ENCODE assay signal across 1 cellular context in the genomic region with DNA sequence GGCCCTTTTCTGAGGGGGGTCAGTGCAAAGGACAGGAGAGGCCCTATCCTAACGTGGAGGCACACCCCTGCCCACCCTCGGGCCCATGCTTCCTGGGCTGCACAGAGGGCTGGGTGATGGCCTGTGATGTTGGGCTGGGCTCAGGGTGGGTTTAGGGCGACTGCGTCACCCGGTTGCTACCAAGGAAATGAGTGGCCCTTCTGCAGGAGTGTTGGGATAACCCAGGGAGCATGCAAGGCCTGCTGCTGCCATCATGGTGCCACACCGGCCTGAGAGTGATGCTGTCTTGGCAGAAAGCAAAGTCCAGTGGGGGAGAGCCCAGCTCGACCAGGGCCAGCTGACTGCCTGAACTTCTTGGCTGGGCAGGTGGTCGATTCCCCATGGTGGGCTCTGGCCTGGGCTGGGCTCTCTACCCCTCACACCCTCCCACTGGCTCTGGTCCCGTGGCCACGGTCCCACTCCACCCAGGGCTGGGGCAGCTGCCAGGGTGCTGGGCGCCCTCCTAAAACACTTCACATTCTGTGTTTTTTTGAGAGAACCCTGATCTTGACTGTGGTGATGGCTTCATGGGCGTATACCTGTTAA.
TF ChIP-seq lines count a peak whose summit lies in the region.

No MANE protein-coding gene starts in this region.

TF ChIP-seq in HepG2, 621 proteins besides CTCF, POLR2A, EP300 and RAD21:
- TF ChIP-seq, protein P1, sequence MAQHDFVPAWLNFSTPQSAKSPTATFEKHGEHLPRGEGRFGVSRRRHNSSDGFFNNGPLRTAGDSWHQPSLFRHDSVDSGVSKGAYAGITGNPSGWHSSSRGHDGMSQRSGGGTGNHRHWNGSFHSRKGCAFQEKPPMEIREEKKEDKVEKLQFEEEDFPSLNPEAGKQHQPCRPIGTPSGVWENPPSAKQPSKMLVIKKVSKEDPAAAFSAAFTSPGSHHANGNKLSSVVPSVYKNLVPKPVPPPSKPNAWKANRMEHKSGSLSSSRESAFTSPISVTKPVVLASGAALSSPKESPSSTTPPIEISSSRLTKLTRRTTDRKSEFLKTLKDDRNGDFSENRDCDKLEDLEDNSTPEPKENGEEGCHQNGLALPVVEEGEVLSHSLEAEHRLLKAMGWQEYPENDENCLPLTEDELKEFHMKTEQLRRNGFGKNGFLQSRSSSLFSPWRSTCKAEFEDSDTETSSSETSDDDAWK (CRISPR knock-in tag; IDR thresholded peaks at IDR 0.05), result no peak
- TF ChIP-seq REPIN1 (CRISPR knock-in tag; IDR thresholded peaks at IDR 0.05; ENCODE audit: borderline replicate concordance, low read depth), result no peak
- no peak for TF ChIP-seq TBX2 (CRISPR knock-in tag; IDR thresholded peaks at IDR 0.05; ENCODE audit: borderline replicate concordance)
- no peak for TF ChIP-seq ZNF549 (CRISPR knock-in tag; IDR thresholded peaks at IDR 0.05)
- TF ChIP-seq ZBTB7A (CRISPR knock-in tag; IDR thresholded peaks at IDR 0.05), result no peak
- no peak for TF ChIP-seq RFX1 (IDR thresholded peaks at IDR 0.05)
- TF ChIP-seq ZKSCAN8 (CRISPR knock-in tag; IDR thresholded peaks at IDR 0.05; ENCODE audit: borderline replicate concordance), result no peak
- TF ChIP-seq, protein P2, sequence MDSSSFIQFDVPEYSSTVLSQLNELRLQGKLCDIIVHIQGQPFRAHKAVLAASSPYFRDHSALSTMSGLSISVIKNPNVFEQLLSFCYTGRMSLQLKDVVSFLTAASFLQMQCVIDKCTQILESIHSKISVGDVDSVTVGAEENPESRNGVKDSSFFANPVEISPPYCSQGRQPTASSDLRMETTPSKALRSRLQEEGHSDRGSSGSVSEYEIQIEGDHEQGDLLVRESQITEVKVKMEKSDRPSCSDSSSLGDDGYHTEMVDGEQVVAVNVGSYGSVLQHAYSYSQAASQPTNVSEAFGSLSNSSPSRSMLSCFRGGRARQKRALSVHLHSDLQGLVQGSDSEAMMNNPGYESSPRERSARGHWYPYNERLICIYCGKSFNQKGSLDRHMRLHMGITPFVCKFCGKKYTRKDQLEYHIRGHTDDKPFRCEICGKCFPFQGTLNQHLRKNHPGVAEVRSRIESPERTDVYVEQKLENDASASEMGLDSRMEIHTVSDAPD (CRISPR knock-in tag; IDR thresholded peaks at IDR 0.05), result no peak
- no peak for TF ChIP-seq ZC3H13 (CRISPR knock-in tag; IDR thresholded peaks at IDR 0.05)
- TF ChIP-seq ZNF577 (CRISPR knock-in tag; IDR thresholded peaks at IDR 0.05; ENCODE audit: borderline replicate concordance, low read depth), result no peak
- TF ChIP-seq, protein P3, sequence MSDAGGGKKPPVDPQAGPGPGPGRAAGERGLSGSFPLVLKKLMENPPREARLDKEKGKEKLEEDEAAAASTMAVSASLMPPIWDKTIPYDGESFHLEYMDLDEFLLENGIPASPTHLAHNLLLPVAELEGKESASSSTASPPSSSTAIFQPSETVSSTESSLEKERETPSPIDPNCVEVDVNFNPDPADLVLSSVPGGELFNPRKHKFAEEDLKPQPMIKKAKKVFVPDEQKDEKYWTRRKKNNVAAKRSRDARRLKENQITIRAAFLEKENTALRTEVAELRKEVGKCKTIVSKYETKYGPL (CRISPR knock-in tag; IDR thresholded peaks at IDR 0.05), result no peak
- TF ChIP-seq, protein P4, sequence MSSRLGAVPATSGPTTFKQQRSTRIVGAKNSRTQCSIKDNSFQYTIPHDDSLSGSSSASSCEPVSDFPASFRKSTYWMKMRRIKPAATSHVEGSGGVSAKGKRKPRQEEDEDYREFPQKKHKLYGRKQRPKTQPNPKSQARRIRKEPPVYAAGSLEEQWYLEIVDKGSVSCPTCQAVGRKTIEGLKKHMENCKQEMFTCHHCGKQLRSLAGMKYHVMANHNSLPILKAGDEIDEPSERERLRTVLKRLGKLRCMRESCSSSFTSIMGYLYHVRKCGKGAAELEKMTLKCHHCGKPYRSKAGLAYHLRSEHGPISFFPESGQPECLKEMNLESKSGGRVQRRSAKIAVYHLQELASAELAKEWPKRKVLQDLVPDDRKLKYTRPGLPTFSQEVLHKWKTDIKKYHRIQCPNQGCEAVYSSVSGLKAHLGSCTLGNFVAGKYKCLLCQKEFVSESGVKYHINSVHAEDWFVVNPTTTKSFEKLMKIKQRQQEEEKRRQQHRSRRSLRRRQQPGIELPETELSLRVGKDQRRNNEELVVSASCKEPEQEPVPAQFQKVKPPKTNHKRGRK (CRISPR knock-in tag; IDR thresholded peaks at IDR 0.05), result no peak
- TF ChIP-seq, protein P5, sequence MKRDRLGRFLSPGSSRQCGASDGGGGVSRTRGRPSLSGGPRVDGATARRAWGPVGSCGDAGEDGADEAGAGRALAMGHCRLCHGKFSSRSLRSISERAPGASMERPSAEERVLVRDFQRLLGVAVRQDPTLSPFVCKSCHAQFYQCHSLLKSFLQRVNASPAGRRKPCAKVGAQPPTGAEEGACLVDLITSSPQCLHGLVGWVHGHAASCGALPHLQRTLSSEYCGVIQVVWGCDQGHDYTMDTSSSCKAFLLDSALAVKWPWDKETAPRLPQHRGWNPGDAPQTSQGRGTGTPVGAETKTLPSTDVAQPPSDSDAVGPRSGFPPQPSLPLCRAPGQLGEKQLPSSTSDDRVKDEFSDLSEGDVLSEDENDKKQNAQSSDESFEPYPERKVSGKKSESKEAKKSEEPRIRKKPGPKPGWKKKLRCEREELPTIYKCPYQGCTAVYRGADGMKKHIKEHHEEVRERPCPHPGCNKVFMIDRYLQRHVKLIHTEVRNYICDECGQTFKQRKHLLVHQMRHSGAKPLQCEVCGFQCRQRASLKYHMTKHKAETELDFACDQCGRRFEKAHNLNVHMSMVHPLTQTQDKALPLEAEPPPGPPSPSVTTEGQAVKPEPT (CRISPR knock-in tag; IDR thresholded peaks at IDR 0.05; ENCODE audit: low read depth), result no peak
- no peak for TF ChIP-seq ZNF670 (CRISPR knock-in tag; IDR thresholded peaks at IDR 0.05; ENCODE audit: borderline replicate concordance)
- TF ChIP-seq ZNF772 (CRISPR knock-in tag; IDR thresholded peaks at IDR 0.05), result no peak
- no peak for TF ChIP-seq GTF2F1 (IDR thresholded peaks at IDR 0.05; ENCODE audit: low read length)
- TF ChIP-seq SAFB2 (CRISPR knock-in tag; IDR thresholded peaks at IDR 0.05; ENCODE audit: borderline replicate concordance, low read depth), result no peak
- no peak for TF ChIP-seq DPF2 (CRISPR knock-in tag; IDR thresholded peaks at IDR 0.05; ENCODE audit: borderline replicate concordance, low read depth)
- no peak for TF ChIP-seq EEA1 (CRISPR knock-in tag; IDR thresholded peaks at IDR 0.05; ENCODE audit: borderline replicate concordance)
- no peak for TF ChIP-seq RBFOX2 (IDR thresholded peaks at IDR 0.05; ENCODE audit: low read depth, low read length)
